In genomic region chr4:22614114-22614513, GRCh38 we compare ENCODE assay signal across 7 cellular contexts.
"Had no signal": no experiment of that assay in that cellular context is flagged by ENCODE, and none has a peak within 500 bp of the region (broad histone marks: within the 10 kb centered on the region; RNA-seq: fewer than 3 reads in every experiment).

No MANE protein-coding gene starts in this region.

- H3K4me3 Mint-ChIP-seq: GM23338, H9, IgD-negative memory B cell had no signal

- ATAC-seq: GM23338 had no signal

- H3K27ac Mint-ChIP-seq: GM23338, H9 had no signal

- H3K4me2 ChIP-seq: GM23338 had no signal

- H3K27ac ChIP-seq: HL-60 had no signal

- H2AFZ ChIP-seq: GM23338 had no signal

- DNase-seq: H9, HCEC 1CT, KG1 had no signal

- H3K4me1 Mint-ChIP-seq: IgD-negative memory B cell had no signal

- FAIRE-seq: H54 had no signal

- H3K27me3 Mint-ChIP-seq: IgD-negative memory B cell had no signal

- H3K9me3 Mint-ChIP-seq: GM23338, H9 had no signal

- H3K4me3 ChIP-seq: GM23338 had no signal

- H3K36me3 Mint-ChIP-seq: IgD-negative memory B cell had no signal
